18 cellular contexts compared by ENCODE assay signal in genomic region chr12:53067993-53068770, GRCh38. TPM values are rescaled to one million over a fixed set of nuclear protein-coding genes. Genes with fewer than 3 reads are reported as not detected.
DNase-seq lines count a peak whose midpoint lies in the region; ATAC-seq and TF ChIP-seq lines count a peak whose summit lies in the region.
"Had no signal": no experiment of that assay in that cellular context is flagged by ENCODE, and none has a peak within 500 bp of the region (broad histone marks: within the 10 kb centered on the region; RNA-seq: fewer than 3 reads in every experiment).

No MANE protein-coding gene starts in this region.

- H4K8ac ChIP-seq in mesenchymal stem cell (ENCODE audit: low read length), result no peak overlapping the region

- no peak for ATAC-seq in activated CD8-positive, alpha-beta T cell treated with anti-CD3 and anti-CD28 coated beads for 36 hours
- no peak for ATAC-seq in activated CD8-positive, alpha-beta T cell treated with anti-CD3 and anti-CD28 coated beads, Interleukin-2, amount 10 ng/mL, durations not matched to agents 7 days and 5 days
- ATAC-seq in HG02938 (IDR thresholded peaks at IDR 0.05; ENCODE audit: unreplicated experiment) (no peak), GM21576 (IDR thresholded peaks at IDR 0.05; ENCODE audit: unreplicated experiment) (no peak)

- no peak overlapping the region for H3K18ac ChIP-seq in mesenchymal stem cell (ENCODE audit: low read depth in 1 of 2, low read length in 2 of 2)

- DNase-seq in activated CD8-positive, alpha-beta T cell treated with anti-CD3 and anti-CD28 coated beads for 36 hours, result no peak
- DNase-seq in activated CD8-positive, alpha-beta T cell treated with anti-CD3 and anti-CD28 coated beads, Interleukin-2, amount 10 ng/mL, durations not matched to agents 7 days and 5 days, result no peak
- DNase-seq in caudate nucleus (lab: John Stamatoyannopoulos, UW), result no peak
- no peak for DNase-seq in mesenchymal stem cell
- peak in 1 of 2 donors; percentile 59 for DNase-seq in suprapubic skin (ENCODE audit: low spot score in 2 of 2)
- DNase-seq in NCI-H345 (lab: John Stamatoyannopoulos, UW), result no peak
- DNase-seq: midbrain; NCI-H2081 treated with DMSO at 0.1 percent for 48 hours; NCI-H774; occipital lobe; stimulated activated CD4-positive, alpha-beta T cell treated with anti-CD3 and anti-CD28 coated beads, Interleukin-15, amount 100 ng/mL, for 24 hours had no signal

- no peak overlapping the region for H3K23ac ChIP-seq in mesenchymal stem cell (ENCODE audit: low read length in 2 of 2)

- TF ChIP-seq EP300 in suprapubic skin (IDR thresholded peaks at IDR 0.05), result no peak

- CTCF ChIA-PET in activated CD8-positive, alpha-beta T cell treated with anti-CD3 and anti-CD28 coated beads for 36 hours (lab: Charles Lee), result interaction anchor here (0.8 to 12.1 kb wide), 5 partner anchors 13 to 146 kb away, joined by 3 to 553 read pairs (median 4); partner anchors contain the start of genes IGFBP6, SOAT2 and SPRYD3
- CTCF ChIA-PET in activated CD8-positive, alpha-beta T cell treated with anti-CD3 and anti-CD28 coated beads, Interleukin-2, amount 10 ng/mL, durations not matched to agents 7 days and 5 days (lab: Charles Lee), result interaction anchor here (0.8 to 10.2 kb wide), 5 partner anchors 9 to 112 kb away, joined by 3 to 295 read pairs (median 24); partner anchors contain the start of genes IGFBP6, SOAT2 and SPRYD3

- peak overlapping the region; percentile 29 for H3K27ac Mint-ChIP-seq in activated CD8-positive, alpha-beta T cell treated with anti-CD3 and anti-CD28 coated beads for 36 hours
- no peak overlapping the region for H3K27ac Mint-ChIP-seq in activated CD8-positive, alpha-beta T cell treated with anti-CD3 and anti-CD28 coated beads, Interleukin-2, amount 10 ng/mL, durations not matched to agents 7 days and 5 days
- H3K27ac Mint-ChIP-seq: T-helper 1 cell treated with Interleukin-12 subunit alpha and Interleukin-12 subunit beta and Interleukin-4 antibody, amounts not matched to agents 30 μg/mL and 1 μg/mL, for 36 hours had no signal

- H3K27me3 ChIP-seq in mesenchymal stem cell (ENCODE audit: control insufficient read depth in 1 of 2, insufficient read depth in 1 of 2, low read length in 2 of 2) (no peaks in the 10 kb centered on the region), suprapubic skin (no peaks in the 10 kb centered on the region)

- peak overlapping the region; percentile 26 for H3K27ac ChIP-seq in caudate nucleus (ENCODE audit: low read depth, low read length)
- H3K27ac ChIP-seq in mesenchymal stem cell (ENCODE audit: low read length, poor library complexity, severe bottlenecking), result no peak overlapping the region
- H3K27ac ChIP-seq in suprapubic skin, result peak overlapping the region; percentile 78
- H3K27ac ChIP-seq: 22Rv1 had no signal

- H3K9me3 ChIP-seq in mesenchymal stem cell (ENCODE audit: control insufficient read depth, low read length), result no peaks in the 10 kb centered on the region
- H3K9me3 ChIP-seq in suprapubic skin, result no peaks in the 10 kb centered on the region

- H3K4me3 ChIP-seq in mesenchymal stem cell (ENCODE audit: insufficient read depth in 1 of 2, low read depth in 1 of 2, low read length in 2 of 2), result no peak overlapping the region
- no peak overlapping the region for H3K4me3 ChIP-seq in suprapubic skin

- H3K14ac ChIP-seq in mesenchymal stem cell (ENCODE audit: low read length in 2 of 2), result no peak overlapping the region

- no peak overlapping the region for H2BK5ac ChIP-seq in mesenchymal stem cell (ENCODE audit: low read depth, low read length, poor library complexity, severe bottlenecking)

- H3K27me3 Mint-ChIP-seq in activated CD8-positive, alpha-beta T cell treated with anti-CD3 and anti-CD28 coated beads for 36 hours, result no peaks in the 10 kb centered on the region
- H3K27me3 Mint-ChIP-seq in activated CD8-positive, alpha-beta T cell treated with anti-CD3 and anti-CD28 coated beads, Interleukin-2, amount 10 ng/mL, durations not matched to agents 7 days and 5 days (ENCODE audit: low read depth), result no peaks in the 10 kb centered on the region
- H3K27me3 Mint-ChIP-seq: CD8-positive, alpha-beta memory T cell had no signal

- H3K4me1 ChIP-seq in mesenchymal stem cell (ENCODE audit: control insufficient read depth, insufficient read depth, low read depth, low read length) (peaks cover 29% of the 10 kb centered on the region), suprapubic skin (peaks cover 81% of the 10 kb centered on the region)

- H2AK5ac ChIP-seq in mesenchymal stem cell (ENCODE audit: low read length, severe bottlenecking), result no peak overlapping the region

- WGBS in mesenchymal stem cell, result 92% methylated on average over 13 of the region's 13 CpGs
- WGBS in suprapubic skin, result 82% methylated on average over 13 of the region's 13 CpGs

- H3K79me1 ChIP-seq in mesenchymal stem cell (replicated peaks; ENCODE audit: low read length, poor library complexity, severe bottlenecking), result peaks cover 12% of the 10 kb centered on the region

- H2BK15ac ChIP-seq in mesenchymal stem cell (ENCODE audit: low read depth, poor library complexity, severe bottlenecking), result no peak overlapping the region

- intact Hi-C loops in activated CD8-positive, alpha-beta T cell treated with anti-CD3 and anti-CD28 coated beads for 36 hours (cut with micrococcal nuclease), result loop anchor here (2.0 kb wide), 1 partner anchor 31 kb away; no protein-coding TSS in a partner anchor

- no peaks in the 10 kb centered on the region for H3K9me3 Mint-ChIP-seq in activated CD8-positive, alpha-beta T cell treated with anti-CD3 and anti-CD28 coated beads for 36 hours
- no peaks in the 10 kb centered on the region for H3K9me3 Mint-ChIP-seq in activated CD8-positive, alpha-beta T cell treated with anti-CD3 and anti-CD28 coated beads, Interleukin-2, amount 10 ng/mL, durations not matched to agents 7 days and 5 days (ENCODE audit: insufficient read depth)
- H3K9me3 Mint-ChIP-seq: CD8-positive, alpha-beta memory T cell; T-helper 1 cell treated with Interleukin-12 subunit alpha and Interleukin-12 subunit beta and Interleukin-4 antibody, amounts not matched to agents 30 μg/mL and 1 μg/mL, for 36 hours had no signal

- H3K4me2 ChIP-seq in mesenchymal stem cell (ENCODE audit: low read length, poor library complexity, severe bottlenecking), result no peak overlapping the region

- H3K4me3 Mint-ChIP-seq in activated CD8-positive, alpha-beta T cell treated with anti-CD3 and anti-CD28 coated beads for 36 hours, result no peak overlapping the region
- no peak overlapping the region for H3K4me3 Mint-ChIP-seq in activated CD8-positive, alpha-beta T cell treated with anti-CD3 and anti-CD28 coated beads, Interleukin-2, amount 10 ng/mL, durations not matched to agents 7 days and 5 days
- H3K4me3 Mint-ChIP-seq: CD8-positive, alpha-beta memory T cell; T-helper 1 cell treated with Interleukin-12 subunit alpha and Interleukin-12 subunit beta and Interleukin-4 antibody, amounts not matched to agents 30 μg/mL and 1 μg/mL, for 36 hours had no signal

- POLR2A ChIA-PET in activated CD8-positive, alpha-beta T cell treated with anti-CD3 and anti-CD28 coated beads for 36 hours (lab: Charles Lee), result interaction anchor here (0.5 to 5.6 kb wide), 3 partner anchors 11 to 168 kb away, joined by 4 to 37 read pairs (median 32); partner anchors contain the start of genes IGFBP6 and SPRYD3
- POLR2A ChIA-PET in activated CD8-positive, alpha-beta T cell treated with anti-CD3 and anti-CD28 coated beads, Interleukin-2, amount 10 ng/mL, durations not matched to agents 7 days and 5 days (lab: Charles Lee), result interaction anchor here (1.0 to 1.1 kb wide), 2 partner anchors 30 to 227 kb away, joined by 3 to 4 read pairs; partner anchors contain the start of gene PFDN5

- H3K36me3 ChIP-seq in mesenchymal stem cell (ENCODE audit: control insufficient read depth in 1 of 2, insufficient read depth in 2 of 2, low read depth in 1 of 2, low read length in 2 of 2) (peaks cover 37 to 69% of the 10 kb centered on the region in 2 experiments), suprapubic skin (peaks cover 47% of the 10 kb centered on the region)

- no peak overlapping the region for H2AFZ ChIP-seq in mesenchymal stem cell (ENCODE audit: low read depth, low read length)

- H3K4ac ChIP-seq in mesenchymal stem cell (ENCODE audit: low read depth in 1 of 2, low read length in 2 of 2), result no peak overlapping the region

- TF ChIP-seq CTCF in activated CD8-positive, alpha-beta T cell treated with anti-CD3 and anti-CD28 coated beads for 36 hours (IDR thresholded peaks at IDR 0.05), result no peak
- TF ChIP-seq CTCF in suprapubic skin (IDR thresholded peaks at IDR 0.05), result no peak

- H2BK120ac ChIP-seq in mesenchymal stem cell (ENCODE audit: low read depth, low read length), result no peak overlapping the region

- H3K9ac ChIP-seq in mesenchymal stem cell (ENCODE audit: low read length), result peak overlapping the region; percentile 48

- peaks cover 25% of the 10 kb centered on the region for H3K36me3 Mint-ChIP-seq in activated CD8-positive, alpha-beta T cell treated with anti-CD3 and anti-CD28 coated beads for 36 hours (ENCODE audit: low read depth)
- peaks cover 40% of the 10 kb centered on the region for H3K36me3 Mint-ChIP-seq in activated CD8-positive, alpha-beta T cell treated with anti-CD3 and anti-CD28 coated beads, Interleukin-2, amount 10 ng/mL, durations not matched to agents 7 days and 5 days (ENCODE audit: low read depth)

- TF ChIP-seq POLR2A in suprapubic skin (IDR thresholded peaks at IDR 0.05), result no peak

- H2BK12ac ChIP-seq in mesenchymal stem cell (ENCODE audit: low read length in 2 of 2), result no peak overlapping the region

- H4K91ac ChIP-seq in mesenchymal stem cell (ENCODE audit: low read length), result no peak overlapping the region

- H3K4me1 Mint-ChIP-seq in activated CD8-positive, alpha-beta T cell treated with anti-CD3 and anti-CD28 coated beads for 36 hours (ENCODE audit: low read depth), result peaks cover 12% of the 10 kb centered on the region
- H3K4me1 Mint-ChIP-seq in activated CD8-positive, alpha-beta T cell treated with anti-CD3 and anti-CD28 coated beads, Interleukin-2, amount 10 ng/mL, durations not matched to agents 7 days and 5 days (ENCODE audit: low read depth), result peaks cover 13% of the 10 kb centered on the region

RNA-seq across cellular contexts. Expression of gene SPRYD3, which starts 11.0 kb away (rescaled TPM):
- 10 to 100 TPM; 24.8 to 25.0 TPM for total RNA-seq in activated CD8-positive, alpha-beta T cell treated with anti-CD3 and anti-CD28 coated beads for 36 hours
- 10 to 100 TPM; 27.2 to 31.2 TPM for total RNA-seq in activated CD8-positive, alpha-beta T cell treated with anti-CD3 and anti-CD28 coated beads, Interleukin-2, amount 10 ng/mL, durations not matched to agents 7 days and 5 days
- polyA plus RNA-seq in mesenchymal stem cell (2013, experiment 1 of 2), result 15.3 TPM
- 14.7 TPM for polyA plus RNA-seq in mesenchymal stem cell (2013, experiment 2 of 2)
- 10 to 100 TPM; 26.4 to 44.0 (median 34.4) TPM for total RNA-seq in suprapubic skin

RNA-seq across cellular contexts. Expression of gene TNS2, which starts 18.3 kb away (rescaled TPM):
- total RNA-seq in activated CD8-positive, alpha-beta T cell treated with anti-CD3 and anti-CD28 coated beads for 36 hours, result 1 to 10 TPM; 1.1 to 1.6 TPM
- 1 to 10 TPM; 1.0 to 1.4 TPM for total RNA-seq in activated CD8-positive, alpha-beta T cell treated with anti-CD3 and anti-CD28 coated beads, Interleukin-2, amount 10 ng/mL, durations not matched to agents 7 days and 5 days
- polyA plus RNA-seq in mesenchymal stem cell (2013, experiment 1 of 2), result 95.2 TPM
- polyA plus RNA-seq in mesenchymal stem cell (2013, experiment 2 of 2), result 91.2 TPM
- 100 to 1,000 TPM in 2 of 4 donors, 10 to 100 TPM in 2; 22.8 to 122 (median 78.2) TPM for total RNA-seq in suprapubic skin

RNA-seq across cellular contexts. Expression of gene IGFBP6, which starts 29.3 kb away (rescaled TPM):
- total RNA-seq in activated CD8-positive, alpha-beta T cell treated with anti-CD3 and anti-CD28 coated beads for 36 hours, result 1 to 10 TPM; 2.0 to 2.3 TPM
- 1 to 10 TPM; 3.1 to 5.4 TPM for total RNA-seq in activated CD8-positive, alpha-beta T cell treated with anti-CD3 and anti-CD28 coated beads, Interleukin-2, amount 10 ng/mL, durations not matched to agents 7 days and 5 days
- polyA plus RNA-seq in mesenchymal stem cell (2013, experiment 1 of 2), result 54.0 TPM
- polyA plus RNA-seq in mesenchymal stem cell (2013, experiment 2 of 2), result 54.6 TPM
- 10 to 100 TPM; 19.2 to 97.0 (median 59.6) TPM for total RNA-seq in suprapubic skin

RNA-seq across cellular contexts. Expression of gene SOAT2, which starts 35.1 kb away (rescaled TPM):
- 1 to 10 TPM; 5.3 to 6.7 TPM for total RNA-seq in activated CD8-positive, alpha-beta T cell treated with anti-CD3 and anti-CD28 coated beads for 36 hours
- 10 to 100 TPM; 10.8 to 13.3 TPM for total RNA-seq in activated CD8-positive, alpha-beta T cell treated with anti-CD3 and anti-CD28 coated beads, Interleukin-2, amount 10 ng/mL, durations not matched to agents 7 days and 5 days
- 0.03 TPM for polyA plus RNA-seq in mesenchymal stem cell (2013, experiment 1 of 2)
- not detected for polyA plus RNA-seq in mesenchymal stem cell (2013, experiment 2 of 2)
- not detected for total RNA-seq in suprapubic skin
- total RNA-seq: astrocyte, fibroblast of villous mesenchyme, occipital lobe had no signal

Comparison
In these comparisons a context has a peak if more than half of its experiments do, and no peak if none do; other contexts are left out.
1. RNA of gene TNS2, which starts 18.3 kb away (total RNA-seq): 22.8 to 122 TPM in suprapubic skin; 1.1 to 1.6 TPM in activated CD8-positive, alpha-beta T cell treated with anti-CD3 and anti-CD28 coated beads for 36 hours and 1.0 to 1.4 TPM in activated CD8-positive, alpha-beta T cell treated with anti-CD3 and anti-CD28 coated beads, Interleukin-2, amount 10 ng/mL, durations not matched to agents 7 days and 5 days; every median in the first group is over 4 times any median in the second.